22 cellular contexts compared by ENCODE assay signal in genomic region chr5:105428461-105429129, GRCh38.
"Had no signal": no experiment of that assay in that cellular context is flagged by ENCODE, and none has a peak within 500 bp of the region (broad histone marks: within the 10 kb centered on the region; RNA-seq: fewer than 3 reads in every experiment).

No MANE protein-coding gene starts in this region.

- H3K36me3 ChIP-seq: heart left ventricle, pancreas, prostate gland, right atrium auricular region, sigmoid colon, stomach had no signal

- DNase-seq: dorsolateral prefrontal cortex; effector CD8-positive, alpha-beta T cell; heart left ventricle; hippocampal formation; left colon; left ventricle myocardium superior; mesenchymal stem cell; midbrain; occipital lobe; pancreas; sigmoid colon; stimulated activated CD4-positive, alpha-beta T cell treated with anti-CD3 and anti-CD28 coated beads, Interleukin-12 subunit alpha, Interleukin-12 subunit beta, amount 100 ng/mL, for 4 hours; stimulated activated naive CD4-positive, alpha-beta T cell; stomach; substantia nigra had no signal

- H3K4me1 ChIP-seq: heart left ventricle, pancreas, prostate gland, right atrium auricular region, sigmoid colon, stomach had no signal

- H3K4me3 ChIP-seq: coronary artery, dorsolateral prefrontal cortex, heart left ventricle, lung, pancreas, prostate gland, right atrium auricular region, sigmoid colon, skin epidermis, stomach had no signal

- H3K9me3 ChIP-seq: heart left ventricle, pancreas, prostate gland, right atrium auricular region, sigmoid colon, stomach had no signal

- H3K27ac ChIP-seq: coronary artery, dorsolateral prefrontal cortex, heart left ventricle, pancreas, prostate gland, right atrium auricular region, sigmoid colon, skin epidermis, stomach had no signal

- FAIRE-seq: frontal cortex, pancreas had no signal

- ATAC-seq: heart left ventricle; left colon; left ventricle myocardium superior; natural killer cell treated with Interleukin-12 subunit alpha and Interleukin-12 subunit beta and Interleukin-15 and Interleukin-18, amount 100 ng/mL, for 72 hours; pancreas had no signal

- H3K27me3 ChIP-seq: dorsolateral prefrontal cortex, heart left ventricle, pancreas, right atrium auricular region, sigmoid colon, stomach had no signal
